Comparison of ENCODE assay signal across 8 cellular contexts in the genomic region with DNA sequence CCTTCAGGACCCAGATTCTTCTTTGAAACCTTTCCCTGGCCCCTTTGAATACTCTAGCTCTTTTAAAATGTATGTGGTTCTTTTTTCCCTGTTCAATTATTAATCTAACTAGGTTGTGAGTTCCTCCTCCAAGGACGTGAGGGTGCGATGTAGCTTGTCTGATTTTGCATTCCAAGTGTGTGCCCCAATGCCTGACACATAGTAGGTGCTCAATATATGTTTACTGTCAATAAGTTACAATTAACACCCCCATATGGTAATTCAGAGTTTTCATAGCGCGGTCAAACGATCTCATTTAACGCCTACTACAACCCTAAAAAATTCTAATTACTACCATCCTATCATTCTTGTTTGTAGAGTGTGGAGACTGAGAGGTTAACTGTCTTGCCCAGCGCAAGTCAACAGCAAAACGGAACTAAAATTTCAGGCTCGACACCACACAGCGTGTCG. TPM values are rescaled to one million over a fixed set of nuclear protein-coding genes. Genes with fewer than 3 reads are reported as not detected.
A peak's percentile ranks its signal among the peaks of the same experiment; 100 is the strongest.
DNase-seq lines count a peak whose midpoint lies in the region; ATAC-seq lines count a peak whose summit lies in the region.

No MANE protein-coding gene starts in this region.

- H3K4me1 Mint-ChIP-seq in activated T-helper 17 cell treated with anti-CD3 and anti-CD28 coated beads, Interleukin-2, amount 50 U/mL, for 72 hours, result peaks cover 5% of the 10 kb centered on the region

- ATAC-seq in activated T-helper 17 cell treated with anti-CD3 and anti-CD28 coated beads, Interleukin-2, amount 50 U/mL, for 72 hours (replicated peaks), result no peak
- no peak for ATAC-seq in GM19023 (IDR thresholded peaks at IDR 0.05; ENCODE audit: unreplicated experiment)

- H3K4me3 Mint-ChIP-seq in activated T-helper 17 cell treated with anti-CD3 and anti-CD28 coated beads, Interleukin-2, amount 50 U/mL, for 72 hours, result peak overlapping the region; percentile 100

- H3K4me1 ChIP-seq in stomach smooth muscle (ENCODE audit: control insufficient read depth, insufficient read depth, low read length), result peaks cover 4% of the 10 kb centered on the region

- peak overlapping the region; percentile 93 for H3K27ac ChIP-seq in stomach smooth muscle (ENCODE audit: low read length)

- H3K9me3 ChIP-seq in iPS-18c (ENCODE audit: control insufficient read depth, insufficient read depth, low read length) (no peaks in the 10 kb centered on the region), stomach smooth muscle (ENCODE audit: control insufficient read depth in 2 of 2, low read length in 2 of 2) (no peaks in the 10 kb centered on the region)

- peaks cover 34% of the 10 kb centered on the region for H3K36me3 Mint-ChIP-seq in activated T-helper 17 cell treated with anti-CD3 and anti-CD28 coated beads, Interleukin-2, amount 50 U/mL, for 72 hours (ENCODE audit: low read depth)

- no peaks in the 10 kb centered on the region for H3K36me3 ChIP-seq in stomach smooth muscle (ENCODE audit: control insufficient read depth in 2 of 2, insufficient read depth in 2 of 2, low read length in 2 of 2)

- H3K27me3 Mint-ChIP-seq in activated T-helper 17 cell treated with anti-CD3 and anti-CD28 coated beads, Interleukin-2, amount 50 U/mL, for 72 hours, result no peaks in the 10 kb centered on the region

- no peaks in the 10 kb centered on the region for H3K27me3 ChIP-seq in stomach smooth muscle (ENCODE audit: control insufficient read depth in 1 of 2, insufficient read depth in 2 of 2, low read length in 2 of 2)

- no peaks in the 10 kb centered on the region for H3K9me3 Mint-ChIP-seq in activated T-helper 17 cell treated with anti-CD3 and anti-CD28 coated beads, Interleukin-2, amount 50 U/mL, for 72 hours

- H3K4me3 ChIP-seq in iPS-18c (ENCODE audit: insufficient read depth, low read depth, low read length) (peak overlapping the region; percentile 80), stomach smooth muscle (ENCODE audit: low read length in 2 of 2) (peak overlapping the region; percentile 95 to 97)

- DNase-seq in NCI-H345 treated with DMSO at 0.1 percent for 48 hours (lab: John Stamatoyannopoulos, UW; ENCODE audit: unreplicated experiment) (peak; percentile 39), NCI-H345 (lab: John Stamatoyannopoulos, UW) (no peak), OCI-M1 (lab: John Stamatoyannopoulos, UW) (no peak), COR-L47 (lab: John Stamatoyannopoulos, UW) (no peak)

- H3K27ac Mint-ChIP-seq in activated T-helper 17 cell treated with anti-CD3 and anti-CD28 coated beads, Interleukin-2, amount 50 U/mL, for 72 hours, result peak overlapping the region; percentile 97

- H3K9ac ChIP-seq in stomach smooth muscle (ENCODE audit: low read length in 2 of 2), result peak overlapping the region; percentile 14 to 94

RNA-seq across cellular contexts. Expression of a gene that starts 0.5 kb away (rescaled TPM):
- total RNA-seq in activated T-helper 17 cell treated with anti-CD3 and anti-CD28 coated beads, Interleukin-2, amount 50 U/mL, for 72 hours, result 10 to 100 TPM; 52.3 to 94.6 TPM
